Comparison of ENCODE assay signal across 8 cellular contexts in the genomic region with DNA sequence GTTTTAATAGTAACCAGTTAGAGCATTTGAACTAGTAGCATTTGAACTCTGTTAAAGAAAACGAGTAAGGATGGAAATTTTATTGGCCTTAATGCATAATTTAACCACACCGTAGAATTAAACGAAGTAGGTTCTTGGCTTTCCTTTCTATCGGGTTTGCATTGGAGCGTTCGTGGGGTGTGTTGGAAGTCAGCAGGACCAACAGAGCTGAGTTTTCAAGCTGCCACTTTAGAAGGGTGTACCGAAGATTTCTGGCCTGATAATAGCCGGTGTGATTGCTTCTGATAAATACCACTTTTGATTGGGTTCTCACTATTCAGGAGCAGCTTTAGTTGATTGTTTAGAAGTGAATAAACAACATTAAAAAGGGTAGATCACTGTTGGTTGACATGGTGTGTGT. TPM values are rescaled to one million over a fixed set of nuclear protein-coding genes. Genes with fewer than 3 reads are reported as not detected.
DNase-seq lines count a peak whose midpoint lies in the region; FAIRE-seq and TF ChIP-seq lines count a peak whose summit lies in the region.

No MANE protein-coding gene starts in this region.

- FAIRE-seq in RCC 7860 (lab: Jason Lieb, UNC), result peak; percentile 35

- H3K27ac Mint-ChIP-seq in activated CD4-positive, alpha-beta T cell treated with anti-CD3 and anti-CD28 coated beads, Interleukin-2, amount 10 ng/mL, durations not matched to agents 24 days and 14 days, result no peak overlapping the region

- H3K27ac ChIP-seq in parathyroid adenoma, result no peak overlapping the region

- H3K27me3 Mint-ChIP-seq in activated CD4-positive, alpha-beta T cell treated with anti-CD3 and anti-CD28 coated beads, Interleukin-2, amount 10 ng/mL, durations not matched to agents 24 days and 14 days, result peaks cover 15% of the 10 kb centered on the region

- H3K27me3 ChIP-seq in parathyroid adenoma (ENCODE audit: control insufficient read depth, insufficient read depth, low read length), result no peaks in the 10 kb centered on the region

- no peak overlapping the region for H3K9ac ChIP-seq in parathyroid adenoma

- no peak for TF ChIP-seq POLR2A in erythroblast (IDR thresholded peaks at IDR 0.05; ENCODE audit: low read length)

- H3K9me3 Mint-ChIP-seq in activated CD4-positive, alpha-beta T cell treated with anti-CD3 and anti-CD28 coated beads, Interleukin-2, amount 10 ng/mL, durations not matched to agents 24 days and 14 days, result no peaks in the 10 kb centered on the region

- no peaks in the 10 kb centered on the region for H3K36me3 ChIP-seq in parathyroid adenoma (ENCODE audit: control insufficient read depth, insufficient read depth, low read length)

- H3K79me2 ChIP-seq in parathyroid adenoma, result no peaks in the 10 kb centered on the region

- intact Hi-C loops in activated CD4-positive, alpha-beta T cell treated with anti-CD3 and anti-CD28 coated beads, Interleukin-2, amount 10 ng/mL, durations not matched to agents 24 days and 14 days (cut with micrococcal nuclease), result loop anchor here (2.0 to 5.0 kb wide), 4 partner anchors 131 to 214 kb away; partner anchors contain the start of genes PRPF38B, STXBP3, TMEM167B and WDR47

- H3K9me3 ChIP-seq in parathyroid adenoma (ENCODE audit: control insufficient read depth, low read length), result no peaks in the 10 kb centered on the region

- peak overlapping the region; percentile 75 for H3K4me3 ChIP-seq in parathyroid adenoma (ENCODE audit: low read depth, low read length)

- peak overlapping the region; percentile 93 for H3K4me3 Mint-ChIP-seq in activated CD4-positive, alpha-beta T cell treated with anti-CD3 and anti-CD28 coated beads, Interleukin-2, amount 10 ng/mL, durations not matched to agents 24 days and 14 days

- H3K4me1 ChIP-seq in parathyroid adenoma, result no peaks in the 10 kb centered on the region

- H3K4me2 ChIP-seq in parathyroid adenoma (ENCODE audit: low read length), result peak overlapping the region; percentile 89

- H2AFZ ChIP-seq in parathyroid adenoma, result peak overlapping the region; percentile 87

- DNase-seq in activated CD4-positive, alpha-beta T cell treated with anti-CD3 and anti-CD28 coated beads, Interleukin-2, amount 10 ng/mL, durations not matched to agents 24 days and 14 days, result peak; percentile 56
- no peak for DNase-seq in activated CD4-positive, alpha-beta T cell treated with anti-CD3 and anti-CD28 coated beads, Interleukin-2, amount 50 U/mL, for 4 hours
- DNase-seq in RCC 7860 (ENCODE audit: low spot score), result no peak
- peak; percentile 46 for DNase-seq in erythroblast (lab: John Stamatoyannopoulos, UW)
- no peak for DNase-seq in 8988T
- no peak for DNase-seq in stimulated activated CD4-positive, alpha-beta T cell treated with anti-CD3 and anti-CD28 coated beads, Interleukin-15, amount 100 ng/mL, for 24 hours
- DNase-seq in stimulated activated CD4-positive, alpha-beta T cell treated with anti-CD3 and anti-CD28 coated beads, Interleukin-4, amount 100 ng/mL, for 24 hours, result no peak

- H3K36me3 Mint-ChIP-seq in activated CD4-positive, alpha-beta T cell treated with anti-CD3 and anti-CD28 coated beads, Interleukin-2, amount 10 ng/mL, durations not matched to agents 24 days and 14 days (ENCODE audit: low read depth), result peaks cover 1% of the 10 kb centered on the region

- no peak for TF ChIP-seq CTCF in parathyroid adenoma (IDR thresholded peaks at IDR 0.05)

- peaks cover 23% of the 10 kb centered on the region for H3K4me1 Mint-ChIP-seq in activated CD4-positive, alpha-beta T cell treated with anti-CD3 and anti-CD28 coated beads, Interleukin-2, amount 10 ng/mL, durations not matched to agents 24 days and 14 days

RNA-seq across cellular contexts. Expression of gene GPSM2, which starts 1.1 kb away (rescaled TPM):
- total RNA-seq in activated CD4-positive, alpha-beta T cell treated with anti-CD3 and anti-CD28 coated beads, Interleukin-2, amount 10 ng/mL, durations not matched to agents 24 days and 14 days, result 9.7 TPM in 2 replicates

RNA-seq across cellular contexts. Expression of gene AKNAD1, which starts 21.0 kb away (rescaled TPM):
- total RNA-seq in activated CD4-positive, alpha-beta T cell treated with anti-CD3 and anti-CD28 coated beads, Interleukin-2, amount 10 ng/mL, durations not matched to agents 24 days and 14 days, result not detected in 2 replicates

Comparison
In these comparisons a context has a peak if more than half of its experiments do, and no peak if none do; other contexts are left out.
1. DNase-seq: peak in activated CD4-positive, alpha-beta T cell treated with anti-CD3 and anti-CD28 coated beads, Interleukin-2, amount 10 ng/mL, durations not matched to agents 24 days and 14 days (single experiment) and erythroblast (2 of 2); none in activated CD4-positive, alpha-beta T cell treated with anti-CD3 and anti-CD28 coated beads, Interleukin-2, amount 50 U/mL, for 4 hours (0 of 2), RCC 7860 (single experiment), 8988T (single experiment), stimulated activated CD4-positive, alpha-beta T cell treated with anti-CD3 and anti-CD28 coated beads, Interleukin-15, amount 100 ng/mL, for 24 hours (single experiment) and stimulated activated CD4-positive, alpha-beta T cell treated with anti-CD3 and anti-CD28 coated beads, Interleukin-4, amount 100 ng/mL, for 24 hours (single experiment).